In genomic region chr1:109385417-109385816, GRCh38 we compare ENCODE assay signal across 13 cellular contexts. TPM values are rescaled to one million over a fixed set of nuclear protein-coding genes. Genes with fewer than 3 reads are reported as not detected.
DNase-seq lines count a peak whose midpoint lies in the region; ATAC-seq and TF ChIP-seq lines count a peak whose summit lies in the region.
"Had no signal": no experiment of that assay in that cellular context is flagged by ENCODE, and none has a peak within 500 bp of the region (broad histone marks: within the 10 kb centered on the region; RNA-seq: fewer than 3 reads in every experiment).

No MANE protein-coding gene starts in this region.

- H3K27ac ChIP-seq in VCaP = peak overlapping the region; percentile 31; the same call in 1 of the 2 replicates

- intact Hi-C loops in Right ventricle myocardium superior (cut with DNase I) (no loop called here), sciatic nerve (cut with DNase I) (no loop called here)

- TF ChIP-seq CTCF in VCaP (conservative IDR thresholded peaks at IDR 0.05) = no peak

- ATAC-seq in Right ventricle myocardium superior (ENCODE audit: poor library complexity) (peak; percentile 84), sciatic nerve (peak; percentile 84), GM21360 (IDR thresholded peaks at IDR 0.05; ENCODE audit: unreplicated experiment) (no peak)

- peak; percentile 57 for DNase-seq in D341Med (ENCODE audit: low spot score)
- DNase-seq in Right ventricle myocardium superior = peak; percentile 50
- DNase-seq in sciatic nerve (ENCODE audit: low spot score) = no peak
- no peak for DNase-seq in stimulated activated CD4-positive, alpha-beta T cell treated with anti-CD3 and anti-CD28 coated beads, Interleukin-2, amount 100 ng/mL, for 48 hours
- DNase-seq in T-helper 9 cell = no peak
- no peak for DNase-seq in iPS-NIHi7 (ENCODE audit: extremely low spot score)
- DNase-seq: activated CD4-positive, alpha-beta T cell treated with anti-CD3 and anti-CD28 coated beads for 36 hours; activated effector memory CD4-positive, alpha-beta T cell treated with anti-CD3 and anti-CD28 coated beads, Interleukin-2, amount 50 U/mL, for 16 hours; AML-193; kidney; NK-92 treated with Interleukin-12 subunit alpha and Interleukin-12 subunit beta, amount 100 ng/mL, for 24 hours had no signal

RNA-seq across cellular contexts. Expression of gene SORT1, which starts 12.3 kb away (rescaled TPM):
- 127 TPM for total RNA-seq in Right ventricle myocardium superior
- total RNA-seq in sciatic nerve = 111 TPM

RNA-seq across cellular contexts. Expression of gene PSMA5, which starts 40.8 kb away (rescaled TPM):
- total RNA-seq in Right ventricle myocardium superior = 56.8 TPM
- 44.8 TPM for total RNA-seq in sciatic nerve

Comparison
In these comparisons a context has a peak if more than half of its experiments do, and no peak if none do; other contexts are left out.
1. DNase-seq: peak in D341Med (single experiment) and Right ventricle myocardium superior (single experiment); none in sciatic nerve (single experiment), stimulated activated CD4-positive, alpha-beta T cell treated with anti-CD3 and anti-CD28 coated beads, Interleukin-2, amount 100 ng/mL, for 48 hours (0 of 2), T-helper 9 cell (single experiment) and iPS-NIHi7 (single experiment).